In the genomic region with DNA sequence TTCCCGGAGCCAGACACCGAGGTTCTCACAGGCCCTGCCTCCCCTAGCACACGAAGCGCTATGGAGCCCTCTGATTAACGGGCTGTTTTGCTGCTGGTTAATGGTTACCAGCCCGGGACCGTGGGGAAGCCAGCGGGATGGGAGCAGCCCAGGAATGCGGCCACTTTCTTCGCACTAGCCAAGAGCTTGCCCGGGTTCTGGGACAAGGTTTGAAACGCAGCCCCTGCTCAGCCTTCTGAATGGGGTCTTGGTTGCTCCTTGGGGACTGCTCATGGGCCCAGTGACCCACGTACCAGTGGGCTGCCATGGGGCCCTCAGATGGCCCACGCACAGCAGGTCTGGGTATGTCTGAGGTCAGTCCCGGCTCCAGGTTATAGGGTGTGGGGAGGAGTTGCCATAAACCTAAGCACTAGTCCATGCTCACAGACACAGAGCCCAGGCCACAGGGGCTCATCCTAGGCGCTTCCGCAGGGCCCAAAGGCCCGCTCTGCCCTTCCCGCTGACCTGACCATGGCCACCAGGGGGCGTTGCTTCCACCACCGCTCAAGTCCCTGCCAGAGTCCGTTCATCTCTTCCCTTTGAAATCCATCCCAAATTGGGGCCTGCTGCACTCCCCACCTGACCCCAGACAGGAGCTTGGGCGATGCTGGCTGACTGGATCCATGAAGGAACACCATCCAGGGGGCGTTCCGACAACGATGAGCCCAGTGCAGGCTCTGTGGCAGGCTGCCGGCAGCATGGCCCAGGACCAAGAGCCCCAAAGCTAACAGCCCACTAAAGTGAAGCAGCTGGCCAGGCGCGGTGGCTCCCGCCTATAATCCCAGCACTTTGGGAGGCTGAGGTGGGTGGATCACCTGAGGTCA, we compare ENCODE assay signal across 8 cellular contexts. TPM values are rescaled to one million over a fixed set of nuclear protein-coding genes. Genes with fewer than 3 reads are reported as not detected.
DNase-seq lines count a peak whose midpoint lies in the region; ATAC-seq and TF ChIP-seq lines count a peak whose summit lies in the region.

No MANE protein-coding gene starts in this region.

- H3K9me3 ChIP-seq in liver (ENCODE audit: control insufficient read depth in 4 of 4, low read length in 3 of 4) = no peaks in the 10 kb centered on the region

- no peak overlapping the region for H3K9ac ChIP-seq in liver (ENCODE audit: low read depth in 1 of 2, low read length in 2 of 2)

- peak; percentile 66 for DNase-seq in EH (ENCODE audit: low read depth)
- peak; percentile 31 for DNase-seq in M059J (ENCODE audit: low read depth)
- DNase-seq in activated CD4-positive, alpha-beta T cell treated with anti-CD3 and anti-CD28 coated beads for 1 hour = peak; percentile 42
- DNase-seq in dedifferentiated amniotic fluid mesenchymal stem cell (ENCODE audit: extremely low spot score) = peak; percentile 37
- DNase-seq in stimulated activated CD8-positive, alpha-beta memory T cell treated with anti-CD3 and anti-CD28 coated beads, Interleukin-12 subunit alpha, Interleukin-12 subunit beta, amount 100 ng/mL, for 1 hour (ENCODE audit: low read depth) = peak; percentile 41

- peak overlapping the region; percentile 58 to 61 for H3K27ac ChIP-seq in liver (ENCODE audit: low read depth in 1 of 2, low read length in 2 of 2)

- peak; percentile 82 for TF ChIP-seq CTCF in liver (IDR thresholded peaks at IDR 0.05; ENCODE audit: low read depth, low read length, missing input control)

- no peaks in the 10 kb centered on the region for H3K27me3 ChIP-seq in liver (ENCODE audit: control insufficient read depth in 4 of 4, insufficient read depth in 4 of 4, low read length in 3 of 4)

- H3K36me3 ChIP-seq in liver (ENCODE audit: control insufficient read depth in 4 of 4, insufficient read depth in 3 of 4, low read depth in 1 of 4, low read length in 3 of 4) = peaks cover 0 to 4% (median 0%) of the 10 kb centered on the region in 4 donors

- H3K4me1 ChIP-seq in liver (ENCODE audit: control insufficient read depth in 4 of 4, insufficient read depth in 4 of 4, low read length in 3 of 4) = peaks cover 23 to 64% (median 50%) of the 10 kb centered on the region in 4 donors

- 37% methylated on average over 30 of the region's 30 CpGs for WGBS in liver

- ATAC-seq in GM18502 (IDR thresholded peaks at IDR 0.05; ENCODE audit: poor library complexity, unreplicated experiment) (no peak), GM19395 (IDR thresholded peaks at IDR 0.05; ENCODE audit: unreplicated experiment) (no peak)

- TF ChIP-seq RAD21 in liver (IDR thresholded peaks at IDR 0.05) = peak; percentile 72 to 81

- H3K4me3 ChIP-seq in liver (ENCODE audit: low read depth in 1 of 3, low read length in 3 of 3) = no peak overlapping the region

TF ChIP-seq in liver, 16 proteins besides CTCF, POLR2A, EP300 and RAD21:
- TF ChIP-seq, protein P1, sequence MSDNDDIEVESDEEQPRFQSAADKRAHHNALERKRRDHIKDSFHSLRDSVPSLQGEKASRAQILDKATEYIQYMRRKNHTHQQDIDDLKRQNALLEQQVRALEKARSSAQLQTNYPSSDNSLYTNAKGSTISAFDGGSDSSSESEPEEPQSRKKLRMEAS (IDR thresholded peaks at IDR 0.05) = no peak
- peak in 1 of 2 donors; percentile 24 for TF ChIP-seq RXRA (IDR thresholded peaks at IDR 0.05)
- no peak for TF ChIP-seq NR2F2 (IDR thresholded peaks at IDR 0.05)
- TF ChIP-seq FOXA2 (IDR thresholded peaks at IDR 0.05) = no peak
- TF ChIP-seq, protein P2, sequence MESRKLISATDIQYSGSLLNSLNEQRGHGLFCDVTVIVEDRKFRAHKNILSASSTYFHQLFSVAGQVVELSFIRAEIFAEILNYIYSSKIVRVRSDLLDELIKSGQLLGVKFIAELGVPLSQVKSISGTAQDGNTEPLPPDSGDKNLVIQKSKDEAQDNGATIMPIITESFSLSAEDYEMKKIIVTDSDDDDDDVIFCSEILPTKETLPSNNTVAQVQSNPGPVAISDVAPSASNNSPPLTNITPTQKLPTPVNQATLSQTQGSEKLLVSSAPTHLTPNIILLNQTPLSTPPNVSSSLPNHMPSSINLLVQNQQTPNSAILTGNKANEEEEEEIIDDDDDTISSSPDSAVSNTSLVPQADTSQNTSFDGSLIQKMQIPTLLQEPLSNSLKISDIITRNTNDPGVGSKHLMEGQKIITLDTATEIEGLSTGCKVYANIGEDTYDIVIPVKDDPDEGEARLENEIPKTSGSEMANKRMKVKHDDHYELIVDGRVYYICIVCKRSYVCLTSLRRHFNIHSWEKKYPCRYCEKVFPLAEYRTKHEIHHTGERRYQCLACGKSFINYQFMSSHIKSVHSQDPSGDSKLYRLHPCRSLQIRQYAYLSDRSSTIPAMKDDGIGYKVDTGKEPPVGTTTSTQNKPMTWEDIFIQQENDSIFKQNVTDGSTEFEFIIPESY (IDR thresholded peaks at IDR 0.05) = no peak
- TF ChIP-seq, protein P3, sequence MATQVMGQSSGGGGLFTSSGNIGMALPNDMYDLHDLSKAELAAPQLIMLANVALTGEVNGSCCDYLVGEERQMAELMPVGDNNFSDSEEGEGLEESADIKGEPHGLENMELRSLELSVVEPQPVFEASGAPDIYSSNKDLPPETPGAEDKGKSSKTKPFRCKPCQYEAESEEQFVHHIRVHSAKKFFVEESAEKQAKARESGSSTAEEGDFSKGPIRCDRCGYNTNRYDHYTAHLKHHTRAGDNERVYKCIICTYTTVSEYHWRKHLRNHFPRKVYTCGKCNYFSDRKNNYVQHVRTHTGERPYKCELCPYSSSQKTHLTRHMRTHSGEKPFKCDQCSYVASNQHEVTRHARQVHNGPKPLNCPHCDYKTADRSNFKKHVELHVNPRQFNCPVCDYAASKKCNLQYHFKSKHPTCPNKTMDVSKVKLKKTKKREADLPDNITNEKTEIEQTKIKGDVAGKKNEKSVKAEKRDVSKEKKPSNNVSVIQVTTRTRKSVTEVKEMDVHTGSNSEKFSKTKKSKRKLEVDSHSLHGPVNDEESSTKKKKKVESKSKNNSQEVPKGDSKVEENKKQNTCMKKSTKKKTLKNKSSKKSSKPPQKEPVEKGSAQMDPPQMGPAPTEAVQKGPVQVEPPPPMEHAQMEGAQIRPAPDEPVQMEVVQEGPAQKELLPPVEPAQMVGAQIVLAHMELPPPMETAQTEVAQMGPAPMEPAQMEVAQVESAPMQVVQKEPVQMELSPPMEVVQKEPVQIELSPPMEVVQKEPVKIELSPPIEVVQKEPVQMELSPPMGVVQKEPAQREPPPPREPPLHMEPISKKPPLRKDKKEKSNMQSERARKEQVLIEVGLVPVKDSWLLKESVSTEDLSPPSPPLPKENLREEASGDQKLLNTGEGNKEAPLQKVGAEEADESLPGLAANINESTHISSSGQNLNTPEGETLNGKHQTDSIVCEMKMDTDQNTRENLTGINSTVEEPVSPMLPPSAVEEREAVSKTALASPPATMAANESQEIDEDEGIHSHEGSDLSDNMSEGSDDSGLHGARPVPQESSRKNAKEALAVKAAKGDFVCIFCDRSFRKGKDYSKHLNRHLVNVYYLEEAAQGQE (IDR thresholded peaks at IDR 0.05) = no peak
- peak; percentile 56 for TF ChIP-seq YY1 (IDR thresholded peaks at IDR 0.05)
- TF ChIP-seq, protein P4, sequence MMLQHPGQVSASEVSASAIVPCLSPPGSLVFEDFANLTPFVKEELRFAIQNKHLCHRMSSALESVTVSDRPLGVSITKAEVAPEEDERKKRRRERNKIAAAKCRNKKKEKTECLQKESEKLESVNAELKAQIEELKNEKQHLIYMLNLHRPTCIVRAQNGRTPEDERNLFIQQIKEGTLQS (IDR thresholded peaks at IDR 0.05) = no peak
- no peak for TF ChIP-seq FOXA1 (IDR thresholded peaks at IDR 0.05)
- TF ChIP-seq GABPA (IDR thresholded peaks at IDR 0.05 in 1 of 2, conservative IDR thresholded peaks at IDR 0.05 in 1 of 2) = no peak
- peak; percentile 46 for TF ChIP-seq SP1 (IDR thresholded peaks at IDR 0.05)
- TF ChIP-seq HNF4G (IDR thresholded peaks at IDR 0.05) = no peak
- no peak for TF ChIP-seq JUND (IDR thresholded peaks at IDR 0.05)
- TF ChIP-seq TAF1 (conservative IDR thresholded peaks at IDR 0.05) = no peak
- no peak for TF ChIP-seq EGR1 (IDR thresholded peaks at IDR 0.05; ENCODE audit: low read depth in 2 of 2)
- peak in 1 of 2 donors; percentile 5 for TF ChIP-seq HNF4A (conservative IDR thresholded peaks at IDR 0.05)

RNA-seq across cellular contexts. Expression of a gene that starts 31.5 kb away (rescaled TPM):
- 6.2 and 8.9 TPM in 2 replicates for total RNA-seq in M059J (2014; rRNA removed; shearing (Covaris generic))
- total RNA-seq in liver = 10 to 100 TPM in 1 of 2 donors, 1 to 10 TPM in 1; 8.0 to 41.9 TPM
- 10 to 100 TPM in 1 of 2 donors, 1 to 10 TPM in 1; 4.7 to 12.1 TPM for polyA plus RNA-seq in liver

RNA-seq across cellular contexts. Expression of a gene that starts 50.3 kb away (rescaled TPM):
- total RNA-seq in M059J (2014; rRNA removed; shearing (Covaris generic)) = 55.3 and 61.9 TPM in 2 replicates
- 10 to 100 TPM in 1 of 2 donors, 1 to 10 TPM in 1; 6.4 to 19.0 TPM for total RNA-seq in liver
- polyA plus RNA-seq in liver = 10 to 100 TPM in 1 of 2 donors, 1 to 10 TPM in 1; 4.0 to 16.6 TPM

RNA-seq across cellular contexts. Expression of a gene that starts 52.4 kb away (rescaled TPM):
- total RNA-seq in M059J (2014; rRNA removed; shearing (Covaris generic)) = 7.5 and 15.4 TPM in 2 replicates
- 10 to 100 TPM in 1 of 2 donors, 1 to 10 TPM in 1; 7.6 to 10.5 TPM for total RNA-seq in liver
- polyA plus RNA-seq in liver = 1 to 10 TPM; 4.5 to 5.6 TPM
